Comparison of ENCODE assay signal across 9 cellular contexts in the genomic region with DNA sequence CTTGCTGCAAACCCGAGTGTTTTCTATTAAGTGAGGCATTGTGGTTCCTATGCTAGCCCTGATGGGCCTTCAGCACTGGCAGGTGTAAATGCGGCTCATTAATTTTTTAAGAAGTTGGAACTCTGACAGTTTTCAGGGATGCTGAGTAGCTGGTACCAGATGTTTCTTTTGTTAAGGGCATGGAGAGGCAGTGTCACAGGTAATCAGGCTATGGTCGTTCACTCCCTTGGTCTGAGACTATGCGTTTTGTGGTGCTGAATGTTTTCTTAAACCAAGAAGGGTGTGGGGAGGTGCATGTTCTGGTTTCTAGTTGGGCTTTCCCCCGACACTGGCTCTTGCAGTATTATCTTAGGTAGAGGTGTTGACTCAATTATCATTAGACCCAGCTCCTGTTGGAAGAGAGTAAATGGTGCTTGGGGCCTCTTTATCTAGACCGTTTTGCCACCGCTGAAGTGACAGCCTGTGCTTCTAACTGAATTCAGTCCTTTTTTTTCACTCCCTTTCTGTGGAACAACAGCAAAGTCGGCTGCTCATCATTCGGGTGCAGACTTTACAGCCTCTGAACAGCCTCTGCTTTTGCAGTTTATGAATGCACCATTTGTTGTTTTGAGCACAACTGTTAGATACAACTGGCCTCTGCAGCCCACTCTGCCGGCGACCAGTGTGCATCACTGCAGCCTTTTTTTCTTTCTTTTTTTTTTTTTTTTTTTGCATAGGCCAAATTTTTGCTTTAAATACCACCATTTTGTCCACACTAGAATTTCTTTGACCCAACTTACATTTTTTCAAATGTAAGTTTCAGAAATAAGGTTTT. TPM values are rescaled to one million over a fixed set of nuclear protein-coding genes. Genes with fewer than 3 reads are reported as not detected.
A peak's percentile ranks its signal among the peaks of the same experiment; 100 is the strongest.
DNase-seq lines count a peak whose midpoint lies in the region; ATAC-seq, FAIRE-seq and TF ChIP-seq lines count a peak whose summit lies in the region.
"Had no signal": no experiment of that assay in that cellular context is flagged by ENCODE, and none has a peak within 500 bp of the region (broad histone marks: within the 10 kb centered on the region; RNA-seq: fewer than 3 reads in every experiment).

No MANE protein-coding gene starts in this region.

- FAIRE-seq in K562 (lab: Jason Lieb, UNC), result peak; percentile 81
- FAIRE-seq: endometrium had no signal

- no peaks in the 10 kb centered on the region for H3K9me1 ChIP-seq in K562 (ENCODE audit: control insufficient read depth, insufficient read depth, low read length)

- TF ChIP-seq POLR2A in K562 (conservative IDR thresholded peaks at IDR 0.05), result 0 out of 2 replicates have a peak, but pooled peaks have one; percentile 32

- H3K4me2 ChIP-seq in K562 (ENCODE audit: insufficient read depth, low read length), result peak overlapping the region; percentile 65

- no peak overlapping the region for H3K4me3 ChIP-seq in K562

- peak overlapping the region; percentile 87 to 96 (median 96) for H3K27ac Mint-ChIP-seq in nephron

- peak overlapping the region in 1 of 2 experiments; percentile 71; a peak in 3 of 4 replicates for H3K9ac ChIP-seq in K562 (ENCODE audit: insufficient read depth in 1 of 2, low read depth in 2 of 2, low read length in 2 of 2)

- peak; percentile 77; the same call in 1 of the 2 replicates for TF ChIP-seq EP300 in K562 (IDR thresholded peaks at IDR 0.05; ENCODE audit: low read length)

- H3K79me2 ChIP-seq in K562 (ENCODE audit: control insufficient read depth, insufficient read depth, low read length), result peaks cover 99% of the 10 kb centered on the region

- peak; percentile 77 for DNase-seq in DMS53 (lab: John Stamatoyannopoulos, UW)
- DNase-seq in NCI-H187 (lab: John Stamatoyannopoulos, UW), result peak; percentile 73 to 87
- DNase-seq in K562 (ENCODE audit: extremely low read depth in 1 of 4, low spot score in 3 of 4), result peak; percentile 60 to 91 (median 68)
- no peak for DNase-seq in NK-92 treated with Interleukin-12 subunit alpha and Interleukin-12 subunit beta, amount 100 ng/mL, for 24 hours (lab: John Stamatoyannopoulos, UW)
- no peak for DNase-seq in 8988T

- TF ChIP-seq CTCF in K562 (IDR thresholded peaks at IDR 0.05 in 2 of 3, conservative IDR thresholded peaks at IDR 0.05 in 1 of 3; ENCODE audit: insufficient read depth in 2 of 3, low read depth in 1 of 3, low read length in 3 of 3), result peak; percentile 55 to 64 (median 62)
- peak; percentile 33 to 63 (median 40) for TF ChIP-seq CTCF in nephron (IDR thresholded peaks at IDR 0.05; ENCODE audit: unreplicated experiment in 3 of 3)

- ATAC-seq in K562, result peak; percentile 34
- ATAC-seq in HG03280 (IDR thresholded peaks at IDR 0.05; ENCODE audit: unreplicated experiment), result no peak
- no peak for ATAC-seq in GM19328 (IDR thresholded peaks at IDR 0.05; ENCODE audit: unreplicated experiment)

- WGBS in K562 (ENCODE audit: insufficient coverage, low coverage, missing lambda C conversion rate), result 2% methylated on average over 11 of the region's 11 CpGs

- H3K9me3 Mint-ChIP-seq in nephron, result no peaks in the 10 kb centered on the region

- intact Hi-C loops in K562 (cut with micrococcal nuclease), result loop anchor here (1.0 kb wide), 1 partner anchor 22 kb away; no protein-coding TSS in a partner anchor

- POLR2A ChIA-PET in K562 (lab: Yijun Ruan, JAX), result interaction anchor here (0.8 to 2.6 kb wide), 13 partner anchors 8 to 441 kb away, joined by 3 to 14 read pairs (median 4); no protein-coding TSS in a partner anchor

- peak overlapping the region; percentile 50 to 84 (median 78) for H3K4me3 Mint-ChIP-seq in nephron

- H3K27me3 ChIP-seq in K562 (ENCODE audit: control insufficient read depth in 2 of 2, insufficient read depth in 2 of 2, low read length in 2 of 2), result no peaks in the 10 kb centered on the region

- TF ChIP-seq RAD21 in K562 (CRISPR knock-in tag; conservative IDR thresholded peaks at IDR 0.05 in 1 of 2, IDR thresholded peaks at IDR 0.05 in 1 of 2), result peak; percentile 37 to 49

- H3K36me3 Mint-ChIP-seq in nephron (ENCODE audit: low read depth), result no peaks in the 10 kb centered on the region

- H3K9me3 ChIP-seq in K562 (replicated peaks; ENCODE audit: control insufficient read depth, insufficient read depth, low read depth, low read length), result no peaks in the 10 kb centered on the region

- H3K4me1 Mint-ChIP-seq in nephron, result peaks cover 81% of the 10 kb centered on the region

- in situ Hi-C loops in K562 (cut with MboI), result no loop called here

- peak overlapping the region; percentile 92 for H3K27ac ChIP-seq in K562 (ENCODE audit: extremely low read depth, low read depth, low read length)

- BruUV-seq in K562 (replicated peaks; lab: Mats Ljungman, UMichigan), result no TSS peak

- no peaks in the 10 kb centered on the region for H3K27me3 Mint-ChIP-seq in nephron (ENCODE audit: low read depth)

- peaks cover 53 to 86% of the 10 kb centered on the region in 2 experiments for H3K4me1 ChIP-seq in K562 (replicated peaks in 1 of 2; ENCODE audit: control insufficient read depth in 2 of 2, insufficient read depth in 2 of 2, low read length in 2 of 2)

- H3K36me3 ChIP-seq in K562 (ENCODE audit: control insufficient read depth, insufficient read depth, low read length), result peaks cover 28% of the 10 kb centered on the region

- CTCF ChIA-PET in K562 (lab: Yijun Ruan, JAX; ENCODE audit: low intra/inter-chr PET ratio), result no interaction called here

- H2AFZ ChIP-seq in K562 (ENCODE audit: low read depth, low read length), result no peak overlapping the region

- no peaks in the 10 kb centered on the region for H4K20me1 ChIP-seq in K562 (replicated peaks; ENCODE audit: control insufficient read depth, insufficient read depth, low read length)

TF ChIP-seq in K562, 482 proteins besides CTCF, POLR2A, EP300 and RAD21 (continues in another document):
- TF ChIP-seq, protein P1, sequence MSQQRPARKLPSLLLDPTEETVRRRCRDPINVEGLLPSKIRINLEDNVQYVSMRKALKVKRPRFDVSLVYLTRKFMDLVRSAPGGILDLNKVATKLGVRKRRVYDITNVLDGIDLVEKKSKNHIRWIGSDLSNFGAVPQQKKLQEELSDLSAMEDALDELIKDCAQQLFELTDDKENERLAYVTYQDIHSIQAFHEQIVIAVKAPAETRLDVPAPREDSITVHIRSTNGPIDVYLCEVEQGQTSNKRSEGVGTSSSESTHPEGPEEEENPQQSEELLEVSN (IDR thresholded peaks at IDR 0.05; ENCODE audit: borderline replicate concordance in 1 of 2, extremely low read depth in 1 of 2, insufficient read depth in 1 of 2, insufficient read length in 1 of 2, low read depth in 1 of 2, low read length in 1 of 2, poor library complexity in 1 of 2, severe bottlenecking in 1 of 2), result no peak
- TF ChIP-seq HNRNPLL (IDR thresholded peaks at IDR 0.05; ENCODE audit: low read depth, low read length, poor library complexity, severe bottlenecking) (no peak), RNF2 (IDR thresholded peaks at IDR 0.05) (no peak), MYC (IDR thresholded peaks at IDR 0.05; ENCODE audit: low read depth, low read length) (no peak), MYC (CRISPR knock-in tag; IDR thresholded peaks at IDR 0.05; ENCODE audit: borderline replicate concordance, low read depth) (no peak), LCOR (CRISPR knock-in tag; IDR thresholded peaks at IDR 0.05) (0 out of 2 replicates have a peak, but pooled peaks have one; percentile 44), ZNF75A (CRISPR knock-in tag; IDR thresholded peaks at IDR 0.05) (no peak)
- TF ChIP-seq, protein P2, sequence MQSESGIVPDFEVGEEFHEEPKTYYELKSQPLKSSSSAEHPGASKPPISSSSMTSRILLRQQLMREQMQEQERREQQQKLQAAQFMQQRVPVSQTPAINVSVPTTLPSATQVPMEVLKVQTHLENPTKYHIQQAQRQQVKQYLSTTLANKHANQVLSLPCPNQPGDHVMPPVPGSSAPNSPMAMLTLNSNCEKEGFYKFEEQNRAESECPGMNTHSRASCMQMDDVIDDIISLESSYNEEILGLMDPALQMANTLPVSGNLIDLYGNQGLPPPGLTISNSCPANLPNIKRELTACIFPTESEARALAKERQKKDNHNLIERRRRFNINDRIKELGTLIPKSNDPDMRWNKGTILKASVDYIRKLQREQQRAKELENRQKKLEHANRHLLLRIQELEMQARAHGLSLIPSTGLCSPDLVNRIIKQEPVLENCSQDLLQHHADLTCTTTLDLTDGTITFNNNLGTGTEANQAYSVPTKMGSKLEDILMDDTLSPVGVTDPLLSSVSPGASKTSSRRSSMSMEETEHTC (IDR thresholded peaks at IDR 0.05), result no peak

RNA-seq across cellular contexts. Expression of a gene that starts 35.6 kb away (rescaled TPM):
- 128 and 141 TPM in 2 replicates for total RNA-seq in K562 (2011; cell fraction: chromatin; rRNA removed; ENCODE audit: low replicate concordance)
- total RNA-seq in K562 (2011; cell fraction: nucleolus; rRNA removed), result 88.6 and 91.1 TPM in 2 replicates
- total RNA-seq in K562 (2011; cell fraction: nucleoplasm; rRNA removed), result 120 and 166 TPM in 2 replicates
- total RNA-seq in K562 (2014; rRNA removed) (19.3 and 34.7 TPM in 2 replicates), K562 (2014; rRNA removed; fragmentation: Illumina TruSeq; extraction: Trizol) (24.3 and 25.0 TPM in 2 replicates), K562 (2015; rRNA removed; fragmentation: Illumina TruSeq; extraction: Trizol) (21.9 and 22.1 TPM in 2 replicates), K562 (2021) (64.2 and 65.7 TPM in 2 replicates)
- polyA plus RNA-seq in K562 (2011; rRNA removed) (5.2 and 6.0 TPM in 2 replicates), K562 (2014; fragmentation: Illumina TruSeq; extraction: Trizol) (23.6 and 25.9 TPM in 2 replicates), K562 (2014; fragmentation: Nextera tagmentation; extraction: Ambion mirVana) (1 to 10 TPM; 3.3 to 4.8 TPM), K562 (2014; rRNA removed) (15.6 and 19.6 TPM in 2 replicates)
- 5.6 and 6.8 TPM in 2 replicates for polyA plus RNA-seq in K562 (2011; cell fraction: cytosol; rRNA removed)
- polyA plus RNA-seq in K562 (2011; cell fraction: nucleus; rRNA removed), result 25.5 and 29.7 TPM in 2 replicates
- polyA plus RNA-seq in K562 (2012), result 20.6 and 20.9 TPM in 2 replicates
- polyA minus RNA-seq in K562 (2011; rRNA and poly(A)+ RNA removed), result 42.2 and 45.2 TPM in 2 replicates
- polyA minus RNA-seq in K562 (2011; cell fraction: cytosol; rRNA and poly(A)+ RNA removed), result 34.1 and 47.8 TPM in 2 replicates
- polyA minus RNA-seq in K562 (2011; cell fraction: nucleus; rRNA and poly(A)+ RNA removed), result 48.1 and 74.3 TPM in 2 replicates

Comparison
In these comparisons a context has a peak if more than half of its experiments do, and no peak if none do; other contexts are left out.
1. DNase-seq: peak in DMS53 (single experiment), NCI-H187 (2 of 2) and K562 (4 of 4); none in NK-92 treated with Interleukin-12 subunit alpha and Interleukin-12 subunit beta, amount 100 ng/mL, for 24 hours (single experiment) and 8988T (single experiment).